ENCODE assay signal across 15 cellular contexts in genomic region chr1:162568802-162569201, GRCh38.
"Had no signal": no experiment of that assay in that cellular context is flagged by ENCODE, and none has a peak within 500 bp of the region (broad histone marks: within the 10 kb centered on the region; RNA-seq: fewer than 3 reads in every experiment).

No MANE protein-coding gene starts in this region.

- ATAC-seq: heart left ventricle had no signal

- H3K4me1 ChIP-seq: neural progenitor cell had no signal

- H3K27me3 Mint-ChIP-seq: activated naive CD4-positive, alpha-beta T cell treated with anti-CD3 and anti-CD28 coated beads, Interleukin-2, amount 50 U/mL, for 24 hours; central memory CD8-positive, alpha-beta T cell; dendritic cell treated with granulocyte-macrophage colony-stimulating factor and Interleukin-4, amounts not matched to agents 40 ng/mL and 50 ng/mL, for 4 days had no signal

- H3K27me3 ChIP-seq: heart left ventricle, neural progenitor cell, pancreas, tibial artery had no signal

- H3K4me2 ChIP-seq: neural progenitor cell had no signal

- H3K27ac ChIP-seq: heart left ventricle, left ventricle myocardium inferior, neural progenitor cell, pancreas, skin epidermis, tibial artery had no signal

- H3K27ac Mint-ChIP-seq: activated naive CD4-positive, alpha-beta T cell treated with anti-CD3 and anti-CD28 coated beads, Interleukin-2, amount 50 U/mL, for 24 hours; dendritic cell treated with granulocyte-macrophage colony-stimulating factor and Interleukin-4, amounts not matched to agents 40 ng/mL and 50 ng/mL, for 4 days; neural progenitor cell had no signal

- DNase-seq: activated CD4-positive, alpha-beta T cell treated with anti-CD3 and anti-CD28 coated beads, Interleukin-2, amount 50 U/mL, for 4 hours; activated CD4-positive, CD25-positive, alpha-beta regulatory T cell treated with anti-CD3 and anti-CD28 coated beads, Interleukin-2, amount 50 U/mL, for 72 hours; activated T-cell treated with anti-CD3 and anti-CD28 coated beads, Interleukin-2, amount 50 U/mL, for 1 hour; heart left ventricle; islet precursor cell; left ventricle myocardium inferior; mesenchymal stem cell; pancreas; T-helper 2 cell; tibial artery had no signal

- H2AFZ ChIP-seq: neural progenitor cell had no signal

- H3K36me3 ChIP-seq: neural progenitor cell, pancreas had no signal

- H3K4me3 ChIP-seq: heart left ventricle, left ventricle myocardium inferior, neural progenitor cell, pancreas, skin epidermis, tibial artery had no signal

- H3K9ac ChIP-seq: neural progenitor cell had no signal

- H3K4me1 Mint-ChIP-seq: neural progenitor cell had no signal

- H3K4me3 Mint-ChIP-seq: activated naive CD4-positive, alpha-beta T cell treated with anti-CD3 and anti-CD28 coated beads, Interleukin-2, amount 50 U/mL, for 24 hours; central memory CD8-positive, alpha-beta T cell; dendritic cell treated with granulocyte-macrophage colony-stimulating factor and Interleukin-4, amounts not matched to agents 40 ng/mL and 50 ng/mL, for 4 days; neural progenitor cell had no signal

- H3K9me3 ChIP-seq: heart left ventricle, left ventricle myocardium inferior, pancreas, tibial artery had no signal

- H3K9me3 Mint-ChIP-seq: activated naive CD4-positive, alpha-beta T cell treated with anti-CD3 and anti-CD28 coated beads, Interleukin-2, amount 50 U/mL, for 24 hours; central memory CD8-positive, alpha-beta T cell; dendritic cell treated with granulocyte-macrophage colony-stimulating factor and Interleukin-4, amounts not matched to agents 40 ng/mL and 50 ng/mL, for 4 days; neural progenitor cell had no signal
